In the genomic region with DNA sequence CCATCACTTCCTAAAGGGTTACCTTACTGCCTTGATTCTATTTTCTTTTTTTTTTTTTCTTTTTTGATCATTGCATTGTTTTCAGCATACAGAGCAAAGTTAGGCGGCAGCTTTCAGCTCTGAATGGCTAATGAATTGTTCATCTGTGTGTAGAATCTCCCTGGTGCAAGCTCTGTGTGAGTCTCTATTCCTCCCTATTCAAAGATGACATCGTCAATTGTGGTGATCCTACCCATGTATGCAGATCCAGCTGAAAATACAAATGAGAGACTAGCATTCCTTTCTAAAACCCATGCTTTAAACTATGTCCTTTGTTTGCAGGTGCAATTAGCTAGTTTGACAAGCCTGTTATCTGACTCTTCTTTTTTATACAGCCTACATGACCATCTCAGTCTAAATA, we compare ENCODE assay signal across 25 cellular contexts.
"Had no signal": no experiment of that assay in that cellular context is flagged by ENCODE, and none has a peak within 500 bp of the region (broad histone marks: within the 10 kb centered on the region; RNA-seq: fewer than 3 reads in every experiment).

No MANE protein-coding gene starts in this region.

- DNase-seq: activated B cell treated with CpG ODN at 0.5 μM for 24 hours; activated CD4-positive, alpha-beta T cell treated with anti-CD3 and anti-CD28 coated beads for 4 hours; activated CD4-positive, alpha-beta T cell treated with anti-CD3 and anti-CD28 coated beads, Interleukin-2, amount 50 U/mL, for 48 hours; activated CD8-positive, alpha-beta memory T cell treated with anti-CD3 and anti-CD28 coated beads, Interleukin-2, amount 50 U/mL, for 48 hours; activated effector memory CD4-positive, alpha-beta T cell treated with Interleukin-2 at 50 U/mL for 16 hours; activated naive CD4-positive, alpha-beta T cell treated with anti-CD3 and anti-CD28 coated beads, Interleukin-2, amount 10 ng/mL, durations not matched to agents 7 days and 5 days; activated T-cell treated with anti-CD3 and anti-CD28 coated beads, Interleukin-2, amount 50 U/mL, for 72 hours; aorta; caudate nucleus; effector memory CD8-positive, alpha-beta T cell; foreskin melanocyte; glutamatergic neuron; left ventricle myocardium superior; mammary epithelial cell; mucosa of descending colon; stimulated activated CD4-positive, alpha-beta T cell treated with anti-CD3 and anti-CD28 coated beads, Interleukin-2, amount 100 ng/mL, for 48 hours; stimulated activated CD8-positive, alpha-beta memory T cell treated with anti-CD3 and anti-CD28 coated beads, Interleukin-4, amount 100 ng/mL, for 48 hours; stimulated activated naive CD4-positive, alpha-beta T cell; T1000; upper lobe of right lung had no signal

- H3K27me3 Mint-ChIP-seq: activated B cell treated with CpG ODN at 0.5 μM for 24 hours; activated naive CD4-positive, alpha-beta T cell treated with anti-CD3 and anti-CD28 coated beads, Interleukin-2, amount 10 ng/mL, durations not matched to agents 7 days and 5 days; brain; effector memory CD8-positive, alpha-beta T cell; progenitor cell of endocrine pancreas had no signal

- H3K4me1 Mint-ChIP-seq: activated B cell treated with CpG ODN at 0.5 μM for 24 hours; activated naive CD4-positive, alpha-beta T cell treated with anti-CD3 and anti-CD28 coated beads, Interleukin-2, amount 10 ng/mL, durations not matched to agents 7 days and 5 days had no signal

- H3K9me3 Mint-ChIP-seq: effector memory CD8-positive, alpha-beta T cell; neural crest cell had no signal

- H3K4me3 Mint-ChIP-seq: activated B cell treated with CpG ODN at 0.5 μM for 24 hours; activated naive CD4-positive, alpha-beta T cell treated with anti-CD3 and anti-CD28 coated beads, Interleukin-2, amount 10 ng/mL, durations not matched to agents 7 days and 5 days; activated T-cell treated with anti-CD3 and anti-CD28 coated beads, Interleukin-2, amount 50 U/mL, for 72 hours; brain; effector memory CD8-positive, alpha-beta T cell; neural crest cell; T-helper 1 cell treated with Interleukin-12 subunit alpha and Interleukin-12 subunit beta and Interleukin-4 antibody, amounts not matched to agents 30 μg/mL and 1 μg/mL, for 36 hours had no signal

- H3K27ac Mint-ChIP-seq: activated B cell treated with CpG ODN at 0.5 μM for 24 hours; activated naive CD4-positive, alpha-beta T cell treated with anti-CD3 and anti-CD28 coated beads, Interleukin-2, amount 10 ng/mL, durations not matched to agents 7 days and 5 days; activated T-cell treated with anti-CD3 and anti-CD28 coated beads, Interleukin-2, amount 50 U/mL, for 72 hours; effector memory CD8-positive, alpha-beta T cell; progenitor cell of endocrine pancreas; T-helper 1 cell treated with Interleukin-12 subunit alpha and Interleukin-12 subunit beta and Interleukin-4 antibody, amounts not matched to agents 30 μg/mL and 1 μg/mL, for 36 hours had no signal

- ATAC-seq: activated T-cell treated with anti-CD3 and anti-CD28 coated beads, Interleukin-2, amount 50 U/mL, for 72 hours; effector memory CD8-positive, alpha-beta T cell; esophagus mucosa; left ventricle myocardium superior; mucosa of descending colon; upper lobe of right lung had no signal
